8 cellular contexts compared by ENCODE assay signal in genomic region chr22:30277547-30278344, GRCh38. TPM values are rescaled to one million over a fixed set of nuclear protein-coding genes. Genes with fewer than 3 reads are reported as not detected.
DNase-seq lines count a peak whose midpoint lies in the region; ATAC-seq and TF ChIP-seq lines count a peak whose summit lies in the region.

No MANE protein-coding gene starts in this region.

- no peak overlapping the region for H3K4me3 ChIP-seq in retinal pigment epithelial cell (ENCODE audit: low read length)
- no peak overlapping the region for H3K4me3 ChIP-seq in psoas muscle

- TF ChIP-seq CTCF in retinal pigment epithelial cell (conservative IDR thresholded peaks at IDR 0.05; ENCODE audit: low read depth, low read length) (no peak), psoas muscle (IDR thresholded peaks at IDR 0.05) (no peak)

- H3K9me3 Mint-ChIP-seq in activated CD4-positive, alpha-beta T cell treated with anti-CD3 and anti-CD28 coated beads for 36 hours (ENCODE audit: low read depth) = no peaks in the 10 kb centered on the region

- no peaks in the 10 kb centered on the region for H3K36me3 Mint-ChIP-seq in activated CD4-positive, alpha-beta T cell treated with anti-CD3 and anti-CD28 coated beads for 36 hours (ENCODE audit: low read depth)

- intact Hi-C loops in psoas muscle (cut with DNase I) = no loop called here
- intact Hi-C loops in activated CD4-positive, alpha-beta T cell treated with anti-CD3 and anti-CD28 coated beads for 36 hours (cut with DNase I, micrococcal nuclease) = no loop called here

- peaks cover 45% of the 10 kb centered on the region for H3K4me1 Mint-ChIP-seq in activated CD4-positive, alpha-beta T cell treated with anti-CD3 and anti-CD28 coated beads for 36 hours

- H3K9me3 ChIP-seq in psoas muscle = no peaks in the 10 kb centered on the region

- no peaks in the 10 kb centered on the region for H3K36me3 ChIP-seq in psoas muscle (ENCODE audit: insufficient read depth in 1 of 2, low read depth in 1 of 2)

- no peaks in the 10 kb centered on the region for H3K27me3 Mint-ChIP-seq in activated CD4-positive, alpha-beta T cell treated with anti-CD3 and anti-CD28 coated beads for 36 hours

- H3K4me1 ChIP-seq in psoas muscle = peaks cover 3% of the 10 kb centered on the region

- POLR2A ChIA-PET in activated CD4-positive, alpha-beta T cell treated with anti-CD3 and anti-CD28 coated beads for 36 hours (lab: Charles Lee) = interaction anchor here (0.6 kb wide), 1 partner anchor 358 kb away, joined by 7 read pairs; no protein-coding TSS in a partner anchor

- H3K27ac Mint-ChIP-seq in activated CD4-positive, alpha-beta T cell treated with anti-CD3 and anti-CD28 coated beads for 36 hours = no peak overlapping the region

- DNase-seq in GDM1 (lab: John Stamatoyannopoulos, UW) (peak; percentile 40), RPMI8226 (peak; percentile 44), fibroblast of peridontal ligament (ENCODE audit: extremely low read depth) (peak; percentile 75), retinal pigment epithelial cell (ENCODE audit: low read depth) (peak; percentile 62), psoas muscle (no peak), NCI-H2107 (lab: John Stamatoyannopoulos, UW) (no peak)
- DNase-seq in activated CD4-positive, alpha-beta T cell treated with anti-CD3 and anti-CD28 coated beads for 36 hours = no peak

- 26 to 47% (median 33%) methylated on average over 14 of the region's 14 CpGs for WGBS in psoas muscle, 3 donors

- H3K27ac ChIP-seq in psoas muscle = no peak overlapping the region

- CTCF ChIA-PET in activated CD4-positive, alpha-beta T cell treated with anti-CD3 and anti-CD28 coated beads for 36 hours (lab: Charles Lee) = interaction anchor here (0.6 to 2.0 kb wide), 5 partner anchors 9 to 283 kb away, joined by 3 to 20 read pairs (median 4); no protein-coding TSS in a partner anchor

- H3K27me3 ChIP-seq in psoas muscle (ENCODE audit: insufficient read depth in 3 of 3, low read length in 2 of 3) = peaks cover 0 to 3% (median 2%) of the 10 kb centered on the region in 3 donors

- no peak overlapping the region for H3K4me3 Mint-ChIP-seq in activated CD4-positive, alpha-beta T cell treated with anti-CD3 and anti-CD28 coated beads for 36 hours

- no peak for TF ChIP-seq POLR2A in GM18505 (IDR thresholded peaks at IDR 0.05; ENCODE audit: borderline replicate concordance, extremely low read depth, insufficient read depth, insufficient read length)

- no peak for ATAC-seq in psoas muscle
- ATAC-seq in GM18505 (IDR thresholded peaks at IDR 0.05; ENCODE audit: unreplicated experiment) = no peak
- ATAC-seq in activated CD4-positive, alpha-beta T cell treated with anti-CD3 and anti-CD28 coated beads for 36 hours = no peak

RNA-seq across cellular contexts. Expression of gene OSM, which starts 11.1 kb away (rescaled TPM):
- total RNA-seq in psoas muscle = under 1 TPM in 2 of 4 donors, not detected in 2; 0.38 to 0.39 TPM
- under 1 TPM in 2 of 3 donors, not detected in 1; 0.08 TPM for polyA plus RNA-seq in psoas muscle
- 10 to 100 TPM; 13.8 to 17.6 TPM for total RNA-seq in activated CD4-positive, alpha-beta T cell treated with anti-CD3 and anti-CD28 coated beads for 36 hours

RNA-seq across cellular contexts. Expression of gene CASTOR1, which starts 11.6 kb away (rescaled TPM):
- 1 to 10 TPM in 3 of 4 donors, under 1 TPM in 1; 0.44 to 4.8 (median 2.2) TPM for total RNA-seq in psoas muscle
- 1 to 10 TPM; 1.9 to 5.1 (median 2.9) TPM for polyA plus RNA-seq in psoas muscle
- 1 to 10 TPM; 1.6 to 2.2 TPM for total RNA-seq in activated CD4-positive, alpha-beta T cell treated with anti-CD3 and anti-CD28 coated beads for 36 hours

RNA-seq across cellular contexts. Expression of gene LIF, which starts 31.2 kb away (rescaled TPM):
- under 1 TPM in 3 of 4 donors, not detected in 1; 0.27 to 0.54 (median 0.38) TPM for total RNA-seq in psoas muscle
- polyA plus RNA-seq in psoas muscle = 10 to 100 TPM in 1 of 3 donors, under 1 TPM in 2; 0.10 to 21.4 (median 0.14) TPM
- 100 to 1,000 TPM in 1 of 2 experiments, 10 to 100 TPM in 1; 77.3 to 105 TPM for total RNA-seq in activated CD4-positive, alpha-beta T cell treated with anti-CD3 and anti-CD28 coated beads for 36 hours

RNA-seq across cellular contexts. Expression of gene TBC1D10A, which starts 49.0 kb away (rescaled TPM):
- 1 to 10 TPM; 2.9 to 4.8 (median 3.3) TPM for total RNA-seq in psoas muscle
- polyA plus RNA-seq in psoas muscle = 1 to 10 TPM; 2.2 to 4.2 (median 2.9) TPM
- total RNA-seq in activated CD4-positive, alpha-beta T cell treated with anti-CD3 and anti-CD28 coated beads for 36 hours = 10 to 100 TPM; 20.1 to 21.6 TPM

Comparison
In these comparisons a context has a peak if more than half of its experiments do, and no peak if none do; other contexts are left out.
1. DNase-seq: peak in GDM1 (single experiment), RPMI8226 (single experiment), fibroblast of peridontal ligament (single experiment) and retinal pigment epithelial cell (single experiment); none in psoas muscle (0 of 2), activated CD4-positive, alpha-beta T cell treated with anti-CD3 and anti-CD28 coated beads for 36 hours (single experiment) and NCI-H2107 (single experiment).
2. RNA of gene OSM, which starts 11.1 kb away (total RNA-seq): 13.8 to 17.6 TPM in activated CD4-positive, alpha-beta T cell treated with anti-CD3 and anti-CD28 coated beads for 36 hours; 0.38 to 0.39 TPM in psoas muscle; every median in the first group is over 10 times any median in the second.
3. RNA of gene LIF, which starts 31.2 kb away (total RNA-seq): 77.3 to 105 TPM in activated CD4-positive, alpha-beta T cell treated with anti-CD3 and anti-CD28 coated beads for 36 hours; 0.27 to 0.54 TPM in psoas muscle; every median in the first group is over 10 times any median in the second.